9 cellular contexts compared by ENCODE assay signal in the genomic region with DNA sequence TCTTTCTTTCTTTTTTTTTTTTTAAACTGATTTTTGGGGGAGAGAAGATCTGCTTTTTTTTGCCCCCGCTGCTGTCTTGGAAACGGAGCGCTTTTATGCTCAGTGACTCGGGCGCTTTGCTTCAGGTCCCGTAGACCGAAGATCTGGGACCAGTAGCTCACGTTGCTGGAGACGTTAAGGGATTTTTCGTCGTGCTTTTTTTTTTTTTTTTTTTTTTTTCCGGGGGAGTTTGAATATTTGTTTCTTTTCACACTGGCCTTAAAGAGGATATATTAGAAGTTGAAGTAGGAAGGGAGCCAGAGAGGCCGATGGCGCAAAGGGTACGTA. TPM values are rescaled to one million over a fixed set of nuclear protein-coding genes. Genes with fewer than 3 reads are reported as not detected.
DNase-seq lines count a peak whose midpoint lies in the region; ATAC-seq, FAIRE-seq and TF ChIP-seq lines count a peak whose summit lies in the region.
"Had no signal": no experiment of that assay in that cellular context is flagged by ENCODE, and none has a peak within 500 bp of the region (broad histone marks: within the 10 kb centered on the region; RNA-seq: fewer than 3 reads in every experiment).

No MANE protein-coding gene starts in this region.

- no peaks in the 10 kb centered on the region for H3K9me3 Mint-ChIP-seq in T-helper 1 cell treated with Interleukin-12 subunit alpha and Interleukin-12 subunit beta and Interleukin-4 antibody, amounts not matched to agents 30 μg/mL and 1 μg/mL, for 36 hours

- TF ChIP-seq POLR2A in testis (IDR thresholded peaks at IDR 0.05) = no peak

- H3K27ac Mint-ChIP-seq in T-helper 1 cell treated with Interleukin-12 subunit alpha and Interleukin-12 subunit beta and Interleukin-4 antibody, amounts not matched to agents 30 μg/mL and 1 μg/mL, for 36 hours = no peak overlapping the region

- TF ChIP-seq CTCF in kidney (IDR thresholded peaks at IDR 0.05; ENCODE audit: borderline replicate concordance, extremely low read depth, insufficient read depth) = no peak
- no peak for TF ChIP-seq CTCF in testis (IDR thresholded peaks at IDR 0.05)

- H3K4me3 Mint-ChIP-seq in T-helper 1 cell treated with Interleukin-12 subunit alpha and Interleukin-12 subunit beta and Interleukin-4 antibody, amounts not matched to agents 30 μg/mL and 1 μg/mL, for 36 hours = peak overlapping the region; percentile 78

- WGBS in testis, 2 donors = 0 to 1% methylated on average over 15 of the region's 15 CpGs

- no peak for ATAC-seq in GM21526 (IDR thresholded peaks at IDR 0.05; ENCODE audit: low FRiP score, unreplicated experiment)
- ATAC-seq in GM21423 (IDR thresholded peaks at IDR 0.05; ENCODE audit: unreplicated experiment) = no peak

- intact Hi-C loops in kidney (cut with DNase I) (no loop called here), testis (cut with DNase I; ENCODE audit: low total_unique reads) (loop anchor here (5.0 to 10.0 kb wide), 3 partner anchors 142 to 1209 kb away; no protein-coding TSS in a partner anchor)

- H3K4me1 ChIP-seq in kidney (ENCODE audit: control insufficient read depth in 1 of 2, insufficient read depth in 1 of 2, low read depth in 1 of 2, low read length in 2 of 2) (peaks cover 0 to 4% of the 10 kb centered on the region in 2 donors), testis (no peaks in the 10 kb centered on the region)

- DNase-seq in T-helper 1 cell (no peak), kidney (no peak), testis (no peak), mucosa of gallbladder (ENCODE audit: low spot score) (no peak)
- DNase-seq: DND-41 had no signal

- no peak for FAIRE-seq in kidney (lab: Jason Lieb, UNC)

- peaks cover 99% of the 10 kb centered on the region for H3K27me3 Mint-ChIP-seq in T-helper 1 cell treated with Interleukin-12 subunit alpha and Interleukin-12 subunit beta and Interleukin-4 antibody, amounts not matched to agents 30 μg/mL and 1 μg/mL, for 36 hours (ENCODE audit: low read depth)

- peaks cover 24% of the 10 kb centered on the region for H3K4me1 Mint-ChIP-seq in T-helper 1 cell treated with Interleukin-12 subunit alpha and Interleukin-12 subunit beta and Interleukin-4 antibody, amounts not matched to agents 30 μg/mL and 1 μg/mL, for 36 hours (ENCODE audit: low read depth)

- H3K36me3 ChIP-seq in kidney (ENCODE audit: control insufficient read depth in 1 of 2, insufficient read depth in 2 of 2, low read length in 2 of 2) (no peaks in the 10 kb centered on the region), testis (ENCODE audit: low read depth, missing control alignments) (no peaks in the 10 kb centered on the region)

- H3K9me3 ChIP-seq in kidney (ENCODE audit: control insufficient read depth in 1 of 2, low read length in 2 of 2) (no peaks in the 10 kb centered on the region), testis (no peaks in the 10 kb centered on the region)

- H3K4me3 ChIP-seq in kidney (ENCODE audit: low read length in 2 of 2) (peak overlapping the region; percentile 93 to 97), testis (peak overlapping the region; percentile 73 to 82)

- peaks cover 3% of the 10 kb centered on the region for H3K36me3 Mint-ChIP-seq in T-helper 1 cell treated with Interleukin-12 subunit alpha and Interleukin-12 subunit beta and Interleukin-4 antibody, amounts not matched to agents 30 μg/mL and 1 μg/mL, for 36 hours (ENCODE audit: low read depth)

- H3K9ac ChIP-seq in kidney (ENCODE audit: low read length in 2 of 2) = peak overlapping the region; percentile 58 to 86

- H3K27ac ChIP-seq in angular gyrus (ENCODE audit: low read depth, low read length) (peak overlapping the region; percentile 72), kidney (ENCODE audit: low read depth in 2 of 2, low read length in 2 of 2) (no peak overlapping the region), testis (peak overlapping the region; percentile 86 to 92)

- H3K27me3 ChIP-seq in testis = no peaks in the 10 kb centered on the region

RNA-seq across cellular contexts. Expression of a gene that starts 0.6 kb away (rescaled TPM):
- total RNA-seq in kidney = 36.7 TPM
- 7.3 TPM for polyA plus RNA-seq in kidney (ENCODE audit: insufficient read depth, low read depth, low replicate concordance)
- total RNA-seq in testis = 10 to 100 TPM; 10.8 to 13.8 TPM
- polyA plus RNA-seq in testis (ENCODE audit: insufficient read depth, low read depth, low replicate concordance) = 13.5 TPM
- 61.8 TPM for total RNA-seq in mucosa of gallbladder

Comparison
In these comparisons a context has a peak if more than half of its experiments do, and no peak if none do; other contexts are left out.
1. H3K27ac ChIP-seq: peak in angular gyrus (single experiment) and testis (2 of 2); none in kidney (0 of 2).